8 cellular contexts compared by ENCODE assay signal in the genomic region with DNA sequence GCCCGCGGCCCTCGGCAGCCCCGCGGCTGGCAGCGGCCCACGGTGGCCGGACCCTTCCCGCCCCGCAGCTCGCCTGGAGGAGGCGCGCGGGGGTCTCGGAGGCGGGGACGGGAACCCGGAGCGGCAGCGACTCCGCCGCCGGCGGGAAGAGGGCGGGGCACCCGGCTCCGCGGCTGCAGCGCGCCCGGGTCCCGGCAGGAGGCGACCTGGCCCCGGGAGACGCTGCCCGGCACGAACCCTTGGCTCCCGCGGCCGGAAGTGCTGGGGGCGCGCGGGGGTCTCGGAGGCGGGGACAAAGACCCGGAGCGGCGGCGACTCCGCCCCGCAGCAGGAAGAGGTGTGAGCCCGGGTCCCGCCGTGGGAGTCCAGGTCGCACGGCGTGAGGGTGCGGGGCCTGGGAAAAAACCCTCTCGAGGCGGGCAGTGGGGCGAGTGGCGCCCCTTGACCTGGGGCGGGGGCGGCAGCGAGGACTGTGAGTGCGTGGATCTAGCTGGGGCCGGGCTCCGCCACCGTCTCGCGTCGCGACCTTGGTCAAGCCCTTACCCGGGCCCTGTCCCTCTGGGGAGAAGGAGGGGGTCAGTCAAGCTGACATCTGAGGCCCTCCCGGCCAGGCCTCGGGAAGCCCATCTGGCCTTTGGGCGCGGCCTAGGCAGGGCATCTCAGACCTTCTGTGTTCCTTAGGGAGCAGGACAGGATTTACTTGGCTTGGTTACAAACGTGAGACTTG. TPM values are rescaled to one million over a fixed set of nuclear protein-coding genes. Genes with fewer than 3 reads are reported as not detected.
DNase-seq lines count a peak whose midpoint lies in the region; ATAC-seq and TF ChIP-seq lines count a peak whose summit lies in the region.

A gene (minus strand): TSS at position 151 of the 727 bp plus-strand sequence. CDS start 230 bp downstream, outside the sequence.

- no peaks in the 10 kb centered on the region for H3K27me3 Mint-ChIP-seq in activated naive CD8-positive, alpha-beta T cell

- H3K27ac ChIP-seq in ovary, result peak within 1 kb of the TSS; percentile 78 to 89
- peak within 1 kb of the TSS; percentile 80 to 82 for H3K27ac ChIP-seq in tibial artery

- H3K4me3 ChIP-seq in ovary (peak within 1 kb of the TSS; percentile 48), tibial artery (peak within 1 kb of the TSS; percentile 70 to 78)

- H3K36me3 ChIP-seq in ovary, result no peaks in the 10 kb centered on the region
- H3K36me3 ChIP-seq in tibial artery, result no peaks in the 10 kb centered on the region

- no peaks in the 10 kb centered on the region for H3K36me3 Mint-ChIP-seq in activated naive CD8-positive, alpha-beta T cell

- DNase-seq in DMS53 treated with DMSO at 0.1 percent for 48 hours (lab: John Stamatoyannopoulos, UW; ENCODE audit: unreplicated experiment), result peak; percentile 27
- DNase-seq in Kasumi-1 (lab: John Stamatoyannopoulos, UW), result peak; percentile 44 to 66
- DNase-seq in SKM-1 (lab: John Stamatoyannopoulos, UW; ENCODE audit: unreplicated experiment), result peak; percentile 17
- DNase-seq in Right ventricle myocardium inferior (ENCODE audit: missing footprints), result peak; percentile 86
- peak; percentile 73 to 88 (median 83) for DNase-seq in ovary
- peak in 1 of 2 donors; percentile 76 for DNase-seq in tibial artery

- ATAC-seq in GM21576 (IDR thresholded peaks at IDR 0.05; ENCODE audit: unreplicated experiment), result peak; percentile 61
- peak; percentile 89 for ATAC-seq in Right ventricle myocardium inferior

- TF ChIP-seq CTCF in ovary (IDR thresholded peaks at IDR 0.05) (peak; percentile 75 to 91 (median 84)), tibial artery (IDR thresholded peaks at IDR 0.05) (peak; percentile 80 to 91)

- H3K9me3 ChIP-seq in ovary (no peaks in the 10 kb centered on the region), tibial artery (no peaks in the 10 kb centered on the region)

- no peak for TF ChIP-seq EP300 in ovary (IDR thresholded peaks at IDR 0.05)

- H3K27me3 ChIP-seq in ovary (no peaks in the 10 kb centered on the region), tibial artery (no peaks in the 10 kb centered on the region)

- H3K4me1 Mint-ChIP-seq in activated naive CD8-positive, alpha-beta T cell (ENCODE audit: low read depth), result peaks cover 23% of the 10 kb centered on the region

- H3K4me3 Mint-ChIP-seq in activated naive CD8-positive, alpha-beta T cell, result peak within 1 kb of the TSS; percentile 83

- WGBS in ovary, 3 donors, result 1% methylated on average over 59 to 79 of the region's 79 CpGs

- peak within 1 kb of the TSS; percentile 84 for H3K27ac Mint-ChIP-seq in activated naive CD8-positive, alpha-beta T cell

- intact Hi-C loops in Right ventricle myocardium inferior (cut with DNase I), result loop anchor here (2.0 to 5.0 kb wide), 3 partner anchors 17 to 111 kb away; a partner anchor contains a TSS
- intact Hi-C loops in ovary (cut with DNase I), result loop anchor here in 2 of 4 donors (5.0 to 10.0 kb wide), 2 partner anchors 63 to 111 kb away; no protein-coding TSS in a partner anchor
- intact Hi-C loops in tibial artery (cut with DNase I; ENCODE audit: low total_unique reads), result loop anchor here (5.0 kb wide), 1 partner anchor 66 kb away; no protein-coding TSS in a partner anchor

- H3K4me1 ChIP-seq in ovary (ENCODE audit: insufficient read depth) (no peaks in the 10 kb centered on the region), tibial artery (peaks cover 0 to 19% (median 9%) of the 10 kb centered on the region in 4 donors)

- no peaks in the 10 kb centered on the region for H3K9me3 Mint-ChIP-seq in activated naive CD8-positive, alpha-beta T cell (ENCODE audit: low read depth)

- peak; percentile 35 for TF ChIP-seq POLR2A in ovary (IDR thresholded peaks at IDR 0.05)

RNA-seq across cellular contexts. Expression of the gene that starts here (rescaled TPM):
- total RNA-seq in Right ventricle myocardium inferior (21.2 TPM), ovary (10 to 100 TPM in 3 of 7 donors, 1 to 10 TPM in 4; 1.7 to 12.4 (median 9.6) TPM)
- polyA plus RNA-seq in ovary, result 1 to 10 TPM; 5.3 to 8.2 TPM
